In genomic region chr1:25675729-25676476, GRCh38 we compare ENCODE assay signal across 8 cellular contexts. TPM values are rescaled to one million over a fixed set of nuclear protein-coding genes. Genes with fewer than 3 reads are reported as not detected.
DNase-seq lines count a peak whose midpoint lies in the region; ATAC-seq and TF ChIP-seq lines count a peak whose summit lies in the region.

No MANE protein-coding gene starts in this region.

- peak; percentile 96 for DNase-seq in activated CD4-positive, alpha-beta memory T cell treated with anti-CD3 and anti-CD28 coated beads for 36 hours
- DNase-seq in stimulated activated CD4-positive, alpha-beta T cell treated with anti-CD3 and anti-CD28 coated beads, Interleukin-12 subunit alpha, Interleukin-12 subunit beta, amount 100 ng/mL, for 24 hours (ENCODE audit: low read depth in 2 of 2): peak; percentile 46 to 77
- DNase-seq in AG08395 (ENCODE audit: low spot score) (no peak), NCI-H510A treated with DMSO at 0.1 percent for 48 hours (lab: John Stamatoyannopoulos, UW) (no peak), NCI-H146 (lab: John Stamatoyannopoulos, UW) (no peak), heart left ventricle (no peak)

- peak overlapping the region; percentile 59 for H3K4me3 Mint-ChIP-seq in activated CD4-positive, alpha-beta memory T cell treated with anti-CD3 and anti-CD28 coated beads for 36 hours

- H3K36me3 ChIP-seq in heart left ventricle: peaks cover 0 to 4% (median 0%) of the 10 kb centered on the region in 9 donors

- no peaks in the 10 kb centered on the region for H3K9me3 Mint-ChIP-seq in activated CD4-positive, alpha-beta memory T cell treated with anti-CD3 and anti-CD28 coated beads for 36 hours

- no peak for TF ChIP-seq CTCF in heart left ventricle (IDR thresholded peaks at IDR 0.05)

- peak overlapping the region; percentile 69 for H3K27ac Mint-ChIP-seq in activated CD4-positive, alpha-beta memory T cell treated with anti-CD3 and anti-CD28 coated beads for 36 hours

- CTCF ChIA-PET in activated CD4-positive, alpha-beta memory T cell treated with anti-CD3 and anti-CD28 coated beads for 36 hours (lab: Charles Lee): interaction anchor here (0.6 to 2.6 kb wide), 12 partner anchors 8 to 127 kb away, joined by 3 to 29 read pairs (median 4); partner anchors contain the start of gene MAN1C1

- intact Hi-C loops in activated CD4-positive, alpha-beta memory T cell treated with anti-CD3 and anti-CD28 coated beads for 36 hours (cut with micrococcal nuclease): loop anchor here (1.0 to 5.0 kb wide), 6 partner anchors 21 to 129 kb away; no protein-coding TSS in a partner anchor
- intact Hi-C loops in heart left ventricle (cut with DNase I): loop anchor here in 1 of 10 donors (10.0 kb wide), 1 partner anchor 51 kb away; no protein-coding TSS in a partner anchor

- H3K27me3 Mint-ChIP-seq in activated CD4-positive, alpha-beta memory T cell treated with anti-CD3 and anti-CD28 coated beads for 36 hours: peaks cover 15% of the 10 kb centered on the region

- H3K9me3 ChIP-seq in heart left ventricle: no peaks in the 10 kb centered on the region

- peaks cover 4 to 37% (median 25%) of the 10 kb centered on the region in 12 donors for H3K4me1 ChIP-seq in heart left ventricle

- H3K4me3 ChIP-seq in heart left ventricle: no peak overlapping the region

- 81 to 88% (median 85%) methylated on average over 11 of the region's 11 CpGs for WGBS in heart left ventricle, 4 donors

- H3K4me1 Mint-ChIP-seq in activated CD4-positive, alpha-beta memory T cell treated with anti-CD3 and anti-CD28 coated beads for 36 hours (ENCODE audit: low read depth): peaks cover 71% of the 10 kb centered on the region

- H3K36me3 Mint-ChIP-seq in activated CD4-positive, alpha-beta memory T cell treated with anti-CD3 and anti-CD28 coated beads for 36 hours: peaks cover 3% of the 10 kb centered on the region

- no peak for TF ChIP-seq POLR2A in heart left ventricle (IDR thresholded peaks at IDR 0.05)

- peak; percentile 93 for ATAC-seq in GM19035 (IDR thresholded peaks at IDR 0.05; ENCODE audit: unreplicated experiment)
- ATAC-seq in HG03095 (IDR thresholded peaks at IDR 0.05; ENCODE audit: unreplicated experiment): peak; percentile 83
- no peak for ATAC-seq in heart left ventricle

- POLR2A ChIA-PET in activated CD4-positive, alpha-beta memory T cell treated with anti-CD3 and anti-CD28 coated beads for 36 hours (lab: Charles Lee): interaction anchor here (0.9 to 1.9 kb wide), 8 partner anchors 9 to 120 kb away, joined by 3 to 12 read pairs (median 7); no protein-coding TSS in a partner anchor

- H3K27me3 ChIP-seq in heart left ventricle: no peaks in the 10 kb centered on the region

- no peak overlapping the region for H3K27ac ChIP-seq in heart left ventricle

RNA-seq across cellular contexts. Expression of gene MAN1C1, which starts 59.3 kb away (rescaled TPM):
- total RNA-seq in activated CD4-positive, alpha-beta memory T cell treated with anti-CD3 and anti-CD28 coated beads for 36 hours: 1 to 10 TPM; 4.6 to 4.8 TPM
- 10 to 100 TPM; 10.5 to 25.7 (median 14.8) TPM for total RNA-seq in heart left ventricle
- 10 to 100 TPM in 1 of 2 donors, 1 to 10 TPM in 1; 7.7 to 10.9 TPM for polyA plus RNA-seq in heart left ventricle

Comparison
In these comparisons a context has a peak if more than half of its experiments do, and no peak if none do; other contexts are left out.
1. ATAC-seq: peak in GM19035 (single experiment) and HG03095 (single experiment); none in heart left ventricle (0 of 4).
2. DNase-seq: peak in activated CD4-positive, alpha-beta memory T cell treated with anti-CD3 and anti-CD28 coated beads for 36 hours (single experiment) and stimulated activated CD4-positive, alpha-beta T cell treated with anti-CD3 and anti-CD28 coated beads, Interleukin-12 subunit alpha, Interleukin-12 subunit beta, amount 100 ng/mL, for 24 hours (2 of 2); none in AG08395 (single experiment), NCI-H510A treated with DMSO at 0.1 percent for 48 hours (single experiment), NCI-H146 (single experiment) and heart left ventricle (0 of 5).